ENCODE assay signal across 29 cellular contexts in genomic region chr14:50834802-50835276, GRCh38. TPM values are rescaled to one million over a fixed set of nuclear protein-coding genes. Genes with fewer than 3 reads are reported as not detected.
DNase-seq lines count a peak whose midpoint lies in the region; ATAC-seq and TF ChIP-seq lines count a peak whose summit lies in the region.
"Had no signal": no experiment of that assay in that cellular context is flagged by ENCODE, and none has a peak within 500 bp of the region (broad histone marks: within the 10 kb centered on the region; RNA-seq: fewer than 3 reads in every experiment).

No MANE protein-coding gene starts in this region.

- peak overlapping the region in 1 of 8 donors; percentile 21 for H3K4me3 ChIP-seq in spleen
- H3K4me3 ChIP-seq: GM23248, left lung, ovary had no signal

- peak overlapping the region; percentile 56 for H3K27ac Mint-ChIP-seq in activated naive CD4-positive, alpha-beta T cell treated with anti-CD3 and anti-CD28 coated beads, Interleukin-2, amount 50 U/mL, for 24 hours
- H3K27ac Mint-ChIP-seq in central memory CD8-positive, alpha-beta T cell (ENCODE audit: low read depth): no peak overlapping the region
- H3K27ac Mint-ChIP-seq: activated naive CD8-positive, alpha-beta T cell treated with anti-CD3 and anti-CD28 coated beads, Interleukin-2, amount 50 U/mL, for 24 hours; nephron had no signal

- H3K4me1 ChIP-seq in spleen: peaks cover 0 to 51% (median 27%) of the 10 kb centered on the region in 6 donors

- no peaks in the 10 kb centered on the region for H3K27me3 Mint-ChIP-seq in activated naive CD4-positive, alpha-beta T cell treated with anti-CD3 and anti-CD28 coated beads, Interleukin-2, amount 50 U/mL, for 24 hours
- no peaks in the 10 kb centered on the region for H3K27me3 Mint-ChIP-seq in central memory CD8-positive, alpha-beta T cell
- H3K27me3 Mint-ChIP-seq: activated naive CD8-positive, alpha-beta T cell treated with anti-CD3 and anti-CD28 coated beads, Interleukin-2, amount 50 U/mL, for 24 hours had no signal

- no peaks in the 10 kb centered on the region for H3K9me3 ChIP-seq in spleen
- H3K9me3 ChIP-seq: left lung, ovary had no signal

- peaks cover 56% of the 10 kb centered on the region for H3K4me1 Mint-ChIP-seq in activated naive CD4-positive, alpha-beta T cell treated with anti-CD3 and anti-CD28 coated beads, Interleukin-2, amount 50 U/mL, for 24 hours
- peaks cover 42% of the 10 kb centered on the region for H3K4me1 Mint-ChIP-seq in central memory CD8-positive, alpha-beta T cell

- H3K27ac ChIP-seq in spleen: peak overlapping the region in 5 of 8 donors; percentile 18 to 63 (median 47)
- H3K27ac ChIP-seq: GM23248, left lung, ovary had no signal

- no peak for TF ChIP-seq CTCF in spleen (IDR thresholded peaks at IDR 0.05 in 8 of 11, conservative IDR thresholded peaks at IDR 0.05 in 3 of 11)

- in situ Hi-C loops in GM18951 (cut with MboI; ENCODE audit: low sequenced_read_pairs, unreplicated experiment): no loop called here

- H3K36me3 ChIP-seq in spleen: no peaks in the 10 kb centered on the region
- H3K36me3 ChIP-seq: left lung, ovary had no signal

- intact Hi-C loops in spleen (cut with DNase I; ENCODE audit: low total_unique reads): no loop called here

- no peak for DNase-seq in activated naive CD4-positive, alpha-beta T cell (lab: John Stamatoyannopoulos, UW)
- DNase-seq in central memory CD8-positive, alpha-beta T cell (ENCODE audit: low spot score in 2 of 2): no peak
- DNase-seq in spleen: no peak
- DNase-seq in cerebellar cortex (ENCODE audit: low spot score): no peak
- DNase-seq in amniotic stem cell (lab: John Stamatoyannopoulos, UW): no peak
- DNase-seq: activated CD4-positive, alpha-beta T cell treated with anti-CD3 and anti-CD28 coated beads, Interleukin-2, amount 50 U/mL, for 48 hours; activated naive CD8-positive, alpha-beta T cell treated with anti-CD3 and anti-CD28 coated beads, Interleukin-2, amount 50 U/mL, for 24 hours; activated T-cell treated with anti-CD3 and anti-CD28 coated beads for 4 hours; cerebellar nuclear complex; left lung; NCI-H1048; NCI-H1694; NCI-H446 treated with DMSO at 0.1 percent for 48 hours; ovary; PC-3; small intestine; stimulated activated CD4-positive, alpha-beta T cell treated with anti-CD3 and anti-CD28 coated beads, Interleukin-1b, Interleukin-23, amount 100 ng/mL, for 48 hours; stimulated activated CD8-positive, alpha-beta memory T cell treated with anti-CD3 and anti-CD28 coated beads, Interleukin-4, amount 100 ng/mL, for 48 hours; substantia nigra had no signal

- H3K4me3 Mint-ChIP-seq in activated naive CD4-positive, alpha-beta T cell treated with anti-CD3 and anti-CD28 coated beads, Interleukin-2, amount 50 U/mL, for 24 hours: peak overlapping the region; percentile 0
- H3K4me3 Mint-ChIP-seq in central memory CD8-positive, alpha-beta T cell: peak overlapping the region; percentile 5
- H3K4me3 Mint-ChIP-seq: activated naive CD8-positive, alpha-beta T cell treated with anti-CD3 and anti-CD28 coated beads, Interleukin-2, amount 50 U/mL, for 24 hours had no signal

- no peaks in the 10 kb centered on the region for H3K9me3 Mint-ChIP-seq in activated naive CD4-positive, alpha-beta T cell treated with anti-CD3 and anti-CD28 coated beads, Interleukin-2, amount 50 U/mL, for 24 hours
- no peaks in the 10 kb centered on the region for H3K9me3 Mint-ChIP-seq in central memory CD8-positive, alpha-beta T cell
- H3K9me3 Mint-ChIP-seq: activated naive CD8-positive, alpha-beta T cell treated with anti-CD3 and anti-CD28 coated beads, Interleukin-2, amount 50 U/mL, for 24 hours; nephron had no signal

- TF ChIP-seq POLR2A in GM18951 (IDR thresholded peaks at IDR 0.05; ENCODE audit: extremely low read depth, insufficient read depth, insufficient read length): peak; percentile 11
- no peak for TF ChIP-seq POLR2A in spleen (IDR thresholded peaks at IDR 0.05)

- WGBS in spleen, 5 donors: 71 to 83% (median 72%) methylated on average over 5 of the region's 5 CpGs

- no peak for ATAC-seq in central memory CD8-positive, alpha-beta T cell (replicated peaks; ENCODE audit: extremely low read depth, poor library complexity, severe bottlenecking)
- ATAC-seq in HG03108 (IDR thresholded peaks at IDR 0.05; ENCODE audit: unreplicated experiment): no peak
- ATAC-seq: activated naive CD8-positive, alpha-beta T cell treated with anti-CD3 and anti-CD28 coated beads, Interleukin-2, amount 50 U/mL, for 24 hours; left lung; PC-3; SK-N-SH treated with all-trans-retinoic acid at 6 μM for 48 hours had no signal

- H3K36me3 Mint-ChIP-seq in activated naive CD4-positive, alpha-beta T cell treated with anti-CD3 and anti-CD28 coated beads, Interleukin-2, amount 50 U/mL, for 24 hours: no peaks in the 10 kb centered on the region
- peaks cover 11% of the 10 kb centered on the region for H3K36me3 Mint-ChIP-seq in central memory CD8-positive, alpha-beta T cell (ENCODE audit: insufficient read depth)

- no peaks in the 10 kb centered on the region for H3K27me3 ChIP-seq in spleen (replicated peaks in 1 of 7)
- H3K27me3 ChIP-seq: left lung, ovary had no signal

RNA-seq across cellular contexts. Expression of gene NIN, which starts 3.9 kb away (rescaled TPM):
- total RNA-seq in spleen: 100 to 1,000 TPM in 3 of 7 donors, 10 to 100 TPM in 4; 93.7 to 139 (median 99.8) TPM
- 10 to 100 TPM; 11.8 to 15.4 (median 15.1) TPM for polyA plus RNA-seq in spleen

RNA-seq across cellular contexts. Expression of gene ABHD12B, which starts 37.0 kb away (rescaled TPM):
- total RNA-seq in spleen: not detected
- polyA plus RNA-seq in spleen: not detected
- total RNA-seq: glomerular endothelial cell, GM23248, left lung, PC-3, renal cortical epithelial cell, ureter had no signal
- polyA plus RNA-seq: BJ had no signal
